In the genomic region with DNA sequence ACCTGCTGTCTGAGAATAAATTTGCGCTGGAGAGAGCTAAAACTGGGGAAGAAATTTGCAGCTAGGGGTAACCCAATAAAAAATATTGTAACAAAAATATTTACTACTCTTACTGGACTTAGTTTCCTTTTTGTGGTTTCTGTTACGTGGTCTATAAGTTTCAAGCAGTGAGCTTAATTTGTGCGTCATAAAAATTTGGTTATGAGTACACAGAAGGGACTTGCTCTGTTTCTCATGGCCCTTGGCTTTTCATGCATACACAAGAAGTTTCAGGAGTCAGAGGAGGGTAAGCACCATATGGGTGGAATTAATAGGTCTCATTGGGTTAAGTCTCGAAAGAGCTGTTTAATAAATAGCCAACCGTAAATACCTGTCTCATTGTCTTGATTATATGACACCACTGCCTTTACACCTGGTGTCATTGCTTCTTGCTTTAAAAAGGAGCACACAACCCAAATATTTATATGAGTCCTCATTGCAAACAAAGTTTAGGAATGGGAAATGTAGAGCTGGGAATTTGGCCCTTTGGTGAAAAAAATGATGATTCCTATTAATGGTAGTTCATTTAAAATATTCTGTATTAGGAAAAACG, we compare ENCODE assay signal across 8 cellular contexts.
DNase-seq lines count a peak whose midpoint lies in the region; ATAC-seq and TF ChIP-seq lines count a peak whose summit lies in the region.

No MANE protein-coding gene starts in this region.

- H3K9ac ChIP-seq in iPS-15b (ENCODE audit: low read depth, low read length), result no peak overlapping the region

- H3K27me3 ChIP-seq in iPS-15b (ENCODE audit: control insufficient read depth, insufficient read depth, low read length), result peaks cover 11% of the 10 kb centered on the region

- H3K4me3 ChIP-seq in AG04449 (ENCODE audit: low read depth, low read length) (peak overlapping the region; percentile 96), iPS-15b (ENCODE audit: low read depth, low read length) (peak overlapping the region; percentile 91)

- no peaks in the 10 kb centered on the region for H3K36me3 Mint-ChIP-seq in T-helper 2 cell treated with Interferon-gamma antibody and Interleukin-4, amounts not matched to agents 5 μg/mL and 100 μg/mL, for 36 hours (ENCODE audit: low read depth)

- no peak for DNase-seq in AG04449 (ENCODE audit: low read depth, low spot score)
- no peak for DNase-seq in T-helper 2 cell treated with Interferon-gamma antibody and Interleukin-4, amounts not matched to agents 5 μg/mL and 100 μg/mL, for 36 hours (ENCODE audit: low spot score)
- no peak for DNase-seq in substantia nigra (lab: John Stamatoyannopoulos, UW)
- no peak for DNase-seq in effector CD4-positive, alpha-beta T cell
- no peak for DNase-seq in epidermal melanocyte (ENCODE audit: insufficient read length, low spot score)

- no peaks in the 10 kb centered on the region for H3K9me3 Mint-ChIP-seq in T-helper 2 cell treated with Interferon-gamma antibody and Interleukin-4, amounts not matched to agents 5 μg/mL and 100 μg/mL, for 36 hours

- H3K27ac Mint-ChIP-seq in T-helper 2 cell treated with Interferon-gamma antibody and Interleukin-4, amounts not matched to agents 5 μg/mL and 100 μg/mL, for 36 hours, result peak overlapping the region; percentile 82

- peak; percentile 73 for ATAC-seq in GM18868 (IDR thresholded peaks at IDR 0.05; ENCODE audit: unreplicated experiment)
- peak; percentile 66 for ATAC-seq in HG03045 (IDR thresholded peaks at IDR 0.05; ENCODE audit: unreplicated experiment)

- H3K4me1 Mint-ChIP-seq in T-helper 2 cell treated with Interferon-gamma antibody and Interleukin-4, amounts not matched to agents 5 μg/mL and 100 μg/mL, for 36 hours (ENCODE audit: low read depth), result peaks cover 36% of the 10 kb centered on the region

- CTCF ChIA-PET in AG04449 (lab: Yijun Ruan, JAX), result interaction anchor here (0.5 to 5.1 kb wide), 14 partner anchors 9 to 210 kb away, joined by 3 to 42 read pairs (median 3); no protein-coding TSS in a partner anchor

- H3K36me3 ChIP-seq in iPS-15b (ENCODE audit: control insufficient read depth, insufficient read depth, low read length), result no peaks in the 10 kb centered on the region

- H3K27me3 Mint-ChIP-seq in T-helper 2 cell treated with Interferon-gamma antibody and Interleukin-4, amounts not matched to agents 5 μg/mL and 100 μg/mL, for 36 hours (ENCODE audit: low read depth), result peaks cover 9% of the 10 kb centered on the region

- H3K4me1 ChIP-seq in iPS-15b (ENCODE audit: control insufficient read depth, insufficient read depth, low read length), result peaks cover 16% of the 10 kb centered on the region

- POLR2A ChIA-PET in AG04449 (lab: Yijun Ruan, JAX), result interaction anchor here (0.6 to 3.6 kb wide), 20 partner anchors 7 to 227 kb away, joined by 3 to 23 read pairs (median 6); a partner anchor contains a TSS

- H3K9me3 ChIP-seq in iPS-15b (ENCODE audit: control insufficient read depth, insufficient read depth, low read length), result no peaks in the 10 kb centered on the region

- TF ChIP-seq CTCF in AG04449 (IDR thresholded peaks at IDR 0.05; ENCODE audit: insufficient read depth, low read length, missing control alignments), result no peak

- H3K27ac ChIP-seq in substantia nigra (ENCODE audit: low read depth, low read length, poor library complexity, severe bottlenecking), result peak overlapping the region; percentile 74

- H3K4me3 Mint-ChIP-seq in T-helper 2 cell treated with Interferon-gamma antibody and Interleukin-4, amounts not matched to agents 5 μg/mL and 100 μg/mL, for 36 hours, result peak overlapping the region; percentile 86
